ENCODE assay signal across 18 cellular contexts in genomic region chr22:46589141-46589748, GRCh38. TPM values are rescaled to one million over a fixed set of nuclear protein-coding genes. Genes with fewer than 3 reads are reported as not detected.
A peak's percentile ranks its signal among the peaks of the same experiment; 100 is the strongest.
DNase-seq lines count a peak whose midpoint lies in the region; ATAC-seq and TF ChIP-seq lines count a peak whose summit lies in the region.
"Had no signal": no experiment of that assay in that cellular context is flagged by ENCODE, and none has a peak within 500 bp of the region (broad histone marks: within the 10 kb centered on the region; RNA-seq: fewer than 3 reads in every experiment).

No MANE protein-coding gene starts in this region.

- H3K27me3 ChIP-seq in H9 (ENCODE audit: insufficient read depth, low read length) (no peaks in the 10 kb centered on the region), iPS-15b (ENCODE audit: control insufficient read depth, insufficient read depth, low read length) (no peaks in the 10 kb centered on the region)

- peaks cover 3% of the 10 kb centered on the region for H3K27me3 Mint-ChIP-seq in H9 (ENCODE audit: low read depth)
- H3K27me3 Mint-ChIP-seq: effector memory CD8-positive, alpha-beta T cell had no signal

- no peak overlapping the region for H3K4ac ChIP-seq in H9 (ENCODE audit: low read depth, low read length)

- no peaks in the 10 kb centered on the region for H3K9me2 ChIP-seq in OCI-LY7 (ENCODE audit: insufficient read depth, low read length)

- intact Hi-C loops in OCI-LY7 (cut with micrococcal nuclease; ENCODE audit: unreplicated experiment) (no loop called here), sciatic nerve (cut with DNase I) (no loop called here)

- no peaks in the 10 kb centered on the region for H3K36me3 Mint-ChIP-seq in H9 (ENCODE audit: insufficient read depth in 1 of 3, low read depth in 3 of 3)
- H3K36me3 Mint-ChIP-seq in stimulated activated effector memory CD8-positive, alpha-beta T cell treated with anti-CD3 and anti-CD28 coated beads, Interleukin-12 subunit alpha, Interleukin-12 subunit beta, amount 100 ng/mL, for 72 hours: peaks cover 10% of the 10 kb centered on the region

- no CpG with 5 or more reads among the region's 9 CpGs for WGBS in H9 (ENCODE audit: extremely low coverage, insufficient read length, low lambda C conversion rate)

- POLR2A ChIA-PET in OCI-LY7 (lab: Charles Lee): interaction anchor here (0.6 to 1.7 kb wide), 5 partner anchors 18 to 173 kb away, joined by 3 to 5 read pairs (median 3); partner anchors contain the start of gene TBC1D22A

- no peak overlapping the region for H2AK5ac ChIP-seq in H9 (ENCODE audit: insufficient read length, low read length)

- no peak overlapping the region for H3K4me2 ChIP-seq in H9 (ENCODE audit: insufficient read depth, insufficient read length, low read length)
- H3K4me2 ChIP-seq in OCI-LY7 (ENCODE audit: low read length): peak overlapping the region; percentile 93

- H3T11ph ChIP-seq in H9 (ENCODE audit: low read length): no peak overlapping the region

- no peak overlapping the region for H4K91ac ChIP-seq in H9 (ENCODE audit: insufficient read length, low read depth, low read length)

- TF ChIP-seq CTCF in H9 (conservative IDR thresholded peaks at IDR 0.05) (no peak), OCI-LY7 (conservative IDR thresholded peaks at IDR 0.05; ENCODE audit: low read length) (no peak)

- H3K9me3 ChIP-seq in H9 (ENCODE audit: control insufficient read depth, low read depth, low read length) (no peaks in the 10 kb centered on the region), OCI-LY7 (ENCODE audit: low read length) (no peaks in the 10 kb centered on the region), iPS-15b (ENCODE audit: control insufficient read depth, insufficient read depth, low read length) (no peaks in the 10 kb centered on the region)

- H2BK120ac ChIP-seq in H9 (ENCODE audit: low read depth, low read length, poor library complexity, severe bottlenecking): no peak overlapping the region

- H3K23me2 ChIP-seq in H9 (ENCODE audit: insufficient read length, low read depth, low read length, poor library complexity, severe bottlenecking): no peaks in the 10 kb centered on the region

- no peak overlapping the region for H4K5ac ChIP-seq in H9 (ENCODE audit: insufficient read length, low read depth, low read length)

- H3K9ac ChIP-seq in H9 (ENCODE audit: extremely low read depth, insufficient read length, low read length) (no peak overlapping the region), iPS-15b (ENCODE audit: low read depth, low read length) (peak overlapping the region; percentile 60)

- BruUV-seq in OCI-LY7 (replicated peaks; lab: Mats Ljungman, UMichigan): no TSS peak

- peak overlapping the region; percentile 61 to 83 (median 80); a peak in 4 of 7 replicates for H3K27ac Mint-ChIP-seq in H9
- H3K27ac Mint-ChIP-seq in stimulated activated effector memory CD8-positive, alpha-beta T cell treated with anti-CD3 and anti-CD28 coated beads, Interleukin-12 subunit alpha, Interleukin-12 subunit beta, amount 100 ng/mL, for 72 hours: peak overlapping the region; percentile 86

- DNase-seq in H9 (peak; percentile 23), OCI-LY7 (ENCODE audit: low spot score) (no peak), Kasumi-1 (lab: John Stamatoyannopoulos, UW) (no peak), sciatic nerve (ENCODE audit: low spot score) (no peak)
- no peak for DNase-seq in stimulated activated effector memory CD8-positive, alpha-beta T cell treated with anti-CD3 and anti-CD28 coated beads, Interleukin-12 subunit alpha, Interleukin-12 subunit beta, amount 100 ng/mL, for 72 hours (ENCODE audit: low spot score in 2 of 2)
- no peak for DNase-seq in stimulated activated naive CD4-positive, alpha-beta T cell treated with Interleukin-2 at 50 U/mL for 16 hours (lab: John Stamatoyannopoulos, UW)
- DNase-seq: activated CD4-positive, CD25-positive, alpha-beta regulatory T cell; activated effector memory CD4-positive, alpha-beta T cell treated with Interleukin-2 at 50 U/mL for 16 hours; cerebellar nuclear complex; effector memory CD8-positive, alpha-beta T cell; glutamatergic neuron; islet precursor cell; KG1; NCI-H1930; NCI-H446 treated with DMSO at 0.1 percent for 48 hours; SHP77; stimulated activated CD4-positive, alpha-beta T cell treated with anti-CD3 and anti-CD28 coated beads, Interleukin-1b, Interleukin-23, amount 100 ng/mL, for 48 hours had no signal

- no peak overlapping the region for H2BK20ac ChIP-seq in H9 (ENCODE audit: low read depth, low read length, poor library complexity, severe bottlenecking)

- no peak overlapping the region for H4K8ac ChIP-seq in H9 (replicated peaks; ENCODE audit: insufficient read length, low read depth, low read length)

- H3K79me2 ChIP-seq in H9 (ENCODE audit: insufficient read depth, low read length): no peaks in the 10 kb centered on the region
- peaks cover 22% of the 10 kb centered on the region for H3K79me2 ChIP-seq in OCI-LY7 (ENCODE audit: insufficient read depth, low read depth, low read length)

- H3K36me3 ChIP-seq in OCI-LY7 (ENCODE audit: insufficient read depth, low read length): no peaks in the 10 kb centered on the region
- H3K36me3 ChIP-seq in iPS-15b (ENCODE audit: control insufficient read depth, insufficient read depth, low read length): no peaks in the 10 kb centered on the region

- H3K56ac ChIP-seq in H9 (ENCODE audit: insufficient read length, low read depth, low read length): no peak overlapping the region

- H3K79me1 ChIP-seq in H9 (ENCODE audit: insufficient read depth, low read depth, low read length, poor library complexity, severe bottlenecking): no peaks in the 10 kb centered on the region

- CTCF ChIA-PET in OCI-LY7 (lab: Charles Lee; ENCODE audit: unreplicated experiment): interaction anchor here (0.6 to 1.1 kb wide), 4 partner anchors 8 to 83 kb away, joined by 3 to 6 read pairs (median 3); no protein-coding TSS in a partner anchor

- H2BK5ac ChIP-seq in H9 (ENCODE audit: insufficient read length, low read length): no peak overlapping the region

- H3K4me3 Mint-ChIP-seq in H9: no peak overlapping the region
- no peak overlapping the region for H3K4me3 Mint-ChIP-seq in stimulated activated effector memory CD8-positive, alpha-beta T cell treated with anti-CD3 and anti-CD28 coated beads, Interleukin-12 subunit alpha, Interleukin-12 subunit beta, amount 100 ng/mL, for 72 hours

- H3K18ac ChIP-seq in H9 (ENCODE audit: insufficient read length, low read depth, low read length): no peak overlapping the region

- H3K4me1 Mint-ChIP-seq in H9: peaks cover 23 to 51% of the 10 kb centered on the region in 2 experiments
- H3K4me1 Mint-ChIP-seq in stimulated activated effector memory CD8-positive, alpha-beta T cell treated with anti-CD3 and anti-CD28 coated beads, Interleukin-12 subunit alpha, Interleukin-12 subunit beta, amount 100 ng/mL, for 72 hours: peaks cover 69% of the 10 kb centered on the region

- H3K4me3 ChIP-seq in OCI-LY7 (ENCODE audit: low read depth, low read length, poor library complexity, severe bottlenecking) (peak overlapping the region; percentile 72), iPS-15b (ENCODE audit: low read depth, low read length) (no peak overlapping the region)

- H2BK12ac ChIP-seq in H9 (ENCODE audit: insufficient read length, low read depth, low read length): no peak overlapping the region

- H3K14ac ChIP-seq in H9 (ENCODE audit: insufficient read depth, low read length): no peak overlapping the region; the same call in 1 of the 2 replicates

- H4K20me1 ChIP-seq in H9 (ENCODE audit: control insufficient read depth, insufficient read depth, insufficient read length): no peaks in the 10 kb centered on the region
- H4K20me1 ChIP-seq in OCI-LY7 (ENCODE audit: insufficient read depth, low read length): no peaks in the 10 kb centered on the region

- no peaks in the 10 kb centered on the region for H3K9me3 Mint-ChIP-seq in H9
- no peaks in the 10 kb centered on the region for H3K9me3 Mint-ChIP-seq in stimulated activated effector memory CD8-positive, alpha-beta T cell treated with anti-CD3 and anti-CD28 coated beads, Interleukin-12 subunit alpha, Interleukin-12 subunit beta, amount 100 ng/mL, for 72 hours
- H3K9me3 Mint-ChIP-seq: effector memory CD8-positive, alpha-beta T cell had no signal

- no peak overlapping the region for H3K23ac ChIP-seq in H9 (ENCODE audit: insufficient read length, low read depth, low read length)

- no peak for ATAC-seq in stimulated activated effector memory CD8-positive, alpha-beta T cell treated with anti-CD3 and anti-CD28 coated beads, Interleukin-12 subunit alpha, Interleukin-12 subunit beta, amount 100 ng/mL, for 72 hours
- ATAC-seq in sciatic nerve: no peak
- ATAC-seq: effector memory CD8-positive, alpha-beta T cell had no signal

- H2AFZ ChIP-seq in H9 (ENCODE audit: low read length) (no peak overlapping the region), OCI-LY7 (ENCODE audit: low read length) (no peak overlapping the region)

- H2BK15ac ChIP-seq in H9 (ENCODE audit: low read depth, low read length): no peak overlapping the region

- no peaks in the 10 kb centered on the region; the same call in 1 of the 2 replicates for H3K4me1 ChIP-seq in H9 (ENCODE audit: insufficient read depth, low read length)
- H3K4me1 ChIP-seq in OCI-LY7 (ENCODE audit: insufficient read depth, low read length, poor library complexity, severe bottlenecking): peaks cover 81% of the 10 kb centered on the region
- peaks cover 4% of the 10 kb centered on the region for H3K4me1 ChIP-seq in iPS-15b (ENCODE audit: control insufficient read depth, insufficient read depth, low read length)

- no peak overlapping the region for H3K27ac ChIP-seq in H9 (ENCODE audit: insufficient read length, low read depth, low read length)
- peak overlapping the region; percentile 83 for H3K27ac ChIP-seq in OCI-LY7 (ENCODE audit: low read depth, low read length, poor library complexity, severe bottlenecking)

RNA-seq across cellular contexts. Expression of gene GRAMD4, which starts 30.9 kb away (rescaled TPM):
- 19.8 and 20.4 TPM in 2 replicates for total RNA-seq in H9 (2021)
- total RNA-seq in OCI-LY7 (2014; rRNA removed; shearing (Covaris generic)): 40.7 and 52.4 TPM in 2 replicates
- total RNA-seq in OCI-LY7 (2022): 32.8 and 46.9 TPM in 2 replicates
- 51.5 TPM for total RNA-seq in sciatic nerve

RNA-seq across cellular contexts. Expression of gene CELSR1, which starts 51.8 kb away (rescaled TPM):
- 21.2 and 22.6 TPM in 2 replicates for total RNA-seq in H9 (2021)
- 3.9 and 5.2 TPM in 2 replicates for total RNA-seq in OCI-LY7 (2014; rRNA removed; shearing (Covaris generic))
- 3.7 and 4.9 TPM in 2 replicates for total RNA-seq in OCI-LY7 (2022)
- total RNA-seq in sciatic nerve: 1.9 TPM
